10 cellular contexts compared by ENCODE assay signal in the genomic region with DNA sequence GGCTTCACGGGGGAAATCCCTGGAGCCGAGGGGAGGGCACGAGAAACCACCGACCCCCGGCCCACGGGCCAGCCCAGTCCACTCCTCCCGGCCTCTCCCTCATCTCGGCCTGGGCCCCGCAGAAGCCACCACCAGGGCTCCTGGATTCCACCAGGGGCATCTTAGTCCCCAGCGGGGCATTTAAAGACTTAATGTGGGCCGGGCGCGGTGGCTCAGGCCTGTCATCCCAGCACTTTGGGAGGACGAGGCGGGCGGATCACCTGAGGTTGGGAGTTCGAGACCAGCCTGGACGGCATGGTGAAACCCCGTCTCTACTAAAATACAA. TPM values are rescaled to one million over a fixed set of nuclear protein-coding genes. Genes with fewer than 3 reads are reported as not detected.
A peak's percentile ranks its signal among the peaks of the same experiment; 100 is the strongest.
DNase-seq lines count a peak whose midpoint lies in the region; ATAC-seq, FAIRE-seq and TF ChIP-seq lines count a peak whose summit lies in the region.
"Had no signal": no experiment of that assay in that cellular context is flagged by ENCODE, and none has a peak within 500 bp of the region (broad histone marks: within the 10 kb centered on the region; RNA-seq: fewer than 3 reads in every experiment).

No MANE protein-coding gene starts in this region.

- no peak overlapping the region for H2BK20ac ChIP-seq in H1 (ENCODE audit: low read length)

- H4K5ac ChIP-seq in H1 (ENCODE audit: insufficient read length, low read depth, low read length) = no peak overlapping the region

- H3K4me1 ChIP-seq in H1 (replicated peaks in 1 of 4; ENCODE audit: control insufficient read depth in 3 of 4, insufficient read depth in 4 of 4, low read length in 3 of 4) (no peaks in the 10 kb centered on the region), muscle layer of colon (ENCODE audit: insufficient read depth, low read length) (no peaks in the 10 kb centered on the region), uterus (no peaks in the 10 kb centered on the region)

- H3K23me2 ChIP-seq in H1 (ENCODE audit: low read depth, low read length) = peaks cover 3% of the 10 kb centered on the region; the same call in 1 of the 2 replicates

- POLR2A ChIA-PET in H1 (lab: Charles Lee; ENCODE audit: partially characterized antibody) = no interaction called here
- POLR2A ChIA-PET in CD4-positive, alpha-beta T cell (lab: Charles Lee) = no interaction called here

- H2BK5ac ChIP-seq in H1 (ENCODE audit: low read depth, low read length) = no peak overlapping the region

- intact Hi-C loops in uterus (cut with DNase I; ENCODE audit: low total_unique reads) = no loop called here
- intact Hi-C loops in CD4-positive, alpha-beta T cell (cut with DNase I, micrococcal nuclease) = no loop called here

- H3K4me3 ChIP-seq in H1 (ENCODE audit: extremely low read depth in 1 of 4, insufficient read depth in 2 of 4, low read depth in 3 of 4, low read length in 4 of 4) (peak overlapping the region; percentile 53 to 74 (median 68)), muscle layer of colon (ENCODE audit: low read depth in 1 of 2, low read length in 2 of 2) (peak overlapping the region; percentile 45 to 83), uterus (peak overlapping the region; percentile 42 to 44)

- CTCF ChIA-PET in H1 (lab: Charles Lee; ENCODE audit: partially characterized antibody) = no interaction called here
- CTCF ChIA-PET in CD4-positive, alpha-beta T cell (lab: Charles Lee) = no interaction called here

- no peak for ATAC-seq in activated naive CD8-positive, alpha-beta T cell treated with anti-CD3 and anti-CD28 coated beads, Interleukin-2, amount 50 U/mL, for 24 hours
- no peak for ATAC-seq in CD4-positive, alpha-beta T cell (ENCODE audit: poor library complexity)

- H3K4me3 Mint-ChIP-seq in activated naive CD8-positive, alpha-beta T cell = peak overlapping the region; percentile 44
- H3K4me3 Mint-ChIP-seq in activated naive CD8-positive, alpha-beta T cell treated with anti-CD3 and anti-CD28 coated beads, Interleukin-2, amount 50 U/mL, for 24 hours = no peak overlapping the region
- no peak overlapping the region for H3K4me3 Mint-ChIP-seq in CD4-positive, alpha-beta T cell

- peaks cover 31% of the 10 kb centered on the region for H3K4me1 Mint-ChIP-seq in activated naive CD8-positive, alpha-beta T cell (ENCODE audit: low read depth)
- peaks cover 45% of the 10 kb centered on the region for H3K4me1 Mint-ChIP-seq in activated naive CD8-positive, alpha-beta T cell treated with anti-CD3 and anti-CD28 coated beads, Interleukin-2, amount 50 U/mL, for 24 hours
- peaks cover 18% of the 10 kb centered on the region for H3K4me1 Mint-ChIP-seq in CD4-positive, alpha-beta T cell (ENCODE audit: low read depth)

- WGBS in H1 (ENCODE audit: extremely low coverage in 1 of 2, insufficient coverage in 1 of 2, insufficient read length in 1 of 2, insufficient replicate concordance in 2 of 2, low coverage in 1 of 2, low lambda C conversion rate in 2 of 2, missing lambda C conversion rate in 1 of 2), 2 experiments = 71% methylated on average over 13 of the region's 19 CpGs; no CpG with 5 or more reads in 1 of the 2 experiments

- no peak for DNase-seq in activated naive CD8-positive, alpha-beta T cell treated with anti-CD3 and anti-CD28 coated beads, Interleukin-2, amount 50 U/mL, for 24 hours
- no peak for DNase-seq in H1 (ENCODE audit: low read depth in 1 of 2, low spot score in 2 of 2)
- no peak for DNase-seq in uterus
- DNase-seq in NCI-H1930 (lab: John Stamatoyannopoulos, UW) = no peak
- no peak for DNase-seq in activated effector memory CD4-positive, alpha-beta T cell treated with anti-CD3 and anti-CD28 coated beads, Interleukin-2, amount 50 U/mL, for 16 hours
- no peak for DNase-seq in CD4-positive, alpha-beta T cell
- DNase-seq: RPMI8226 had no signal

- no peaks in the 10 kb centered on the region for H3K27me3 Mint-ChIP-seq in activated naive CD8-positive, alpha-beta T cell
- no peaks in the 10 kb centered on the region for H3K27me3 Mint-ChIP-seq in activated naive CD8-positive, alpha-beta T cell treated with anti-CD3 and anti-CD28 coated beads, Interleukin-2, amount 50 U/mL, for 24 hours
- no peaks in the 10 kb centered on the region for H3K27me3 Mint-ChIP-seq in CD4-positive, alpha-beta T cell
- H3K27me3 Mint-ChIP-seq: IgD-negative memory B cell had no signal

- no peak overlapping the region for H2BK12ac ChIP-seq in H1 (ENCODE audit: low read depth, low read length)

- peak overlapping the region; percentile 60; the same call in 1 of the 2 replicates for H3K18ac ChIP-seq in H1 (ENCODE audit: extremely low read depth, low read length)

- H3K56ac ChIP-seq in H1 (replicated peaks; ENCODE audit: insufficient read length, low read depth, low read length) = no peak overlapping the region

- H3K4ac ChIP-seq in H1 (replicated peaks; ENCODE audit: insufficient read length, low read depth, low read length) = no peak overlapping the region

- peak overlapping the region; percentile 80; the same call in 1 of the 2 replicates for H4K8ac ChIP-seq in H1 (ENCODE audit: extremely low read depth, insufficient read depth, low read length)

- TF ChIP-seq EP300 in H1 (IDR thresholded peaks at IDR 0.05; ENCODE audit: borderline replicate concordance in 1 of 2, low read depth in 2 of 2, low read length in 2 of 2) = no peak

- peaks cover 0 to 6% (median 4%) of the 10 kb centered on the region in 4 experiments; a peak in 3 of 7 replicates for H3K27me3 ChIP-seq in H1 (replicated peaks in 1 of 4; ENCODE audit: control insufficient read depth in 3 of 4, extremely low read depth in 1 of 4, insufficient read depth in 3 of 4, low read length in 3 of 4)
- H3K27me3 ChIP-seq in muscle layer of colon (ENCODE audit: control insufficient read depth in 1 of 2, insufficient read depth in 2 of 2, low read length in 2 of 2) = no peaks in the 10 kb centered on the region
- no peaks in the 10 kb centered on the region for H3K27me3 ChIP-seq in uterus
- no peaks in the 10 kb centered on the region for H3K27me3 ChIP-seq in CD4-positive, alpha-beta T cell (ENCODE audit: control insufficient read depth, insufficient read depth, low read length)

- H3K4me2 ChIP-seq in H1 (ENCODE audit: insufficient read depth in 1 of 2, low read depth in 2 of 2, low read length in 2 of 2) = peak overlapping the region; percentile 61 to 99

- H3K9me3 Mint-ChIP-seq in activated naive CD8-positive, alpha-beta T cell (ENCODE audit: low read depth) = no peaks in the 10 kb centered on the region
- no peaks in the 10 kb centered on the region for H3K9me3 Mint-ChIP-seq in activated naive CD8-positive, alpha-beta T cell treated with anti-CD3 and anti-CD28 coated beads, Interleukin-2, amount 50 U/mL, for 24 hours
- H3K9me3 Mint-ChIP-seq in CD4-positive, alpha-beta T cell = no peaks in the 10 kb centered on the region
- H3K9me3 Mint-ChIP-seq: IgD-negative memory B cell had no signal

- H3K36me3 Mint-ChIP-seq in activated naive CD8-positive, alpha-beta T cell = no peaks in the 10 kb centered on the region
- H3K36me3 Mint-ChIP-seq in activated naive CD8-positive, alpha-beta T cell treated with anti-CD3 and anti-CD28 coated beads, Interleukin-2, amount 50 U/mL, for 24 hours (ENCODE audit: low read depth) = no peaks in the 10 kb centered on the region
- no peaks in the 10 kb centered on the region for H3K36me3 Mint-ChIP-seq in CD4-positive, alpha-beta T cell (ENCODE audit: low read depth)

- no peak for TF ChIP-seq RAD21 in H1 (IDR thresholded peaks at IDR 0.05 in 1 of 2, conservative IDR thresholded peaks at IDR 0.05 in 1 of 2; ENCODE audit: low read depth in 2 of 2, low read length in 2 of 2)

- H4K20me1 ChIP-seq in H1 (replicated peaks in 1 of 2; ENCODE audit: control insufficient read depth in 1 of 2, insufficient read depth in 2 of 2, low read length in 2 of 2) = no peaks in the 10 kb centered on the region

- TF ChIP-seq POLR2A in H1 (IDR thresholded peaks at IDR 0.05; ENCODE audit: control extremely low read depth in 1 of 2, low read depth in 2 of 2, low read length in 2 of 2) = no peak
- no peak for TF ChIP-seq POLR2A in uterus (IDR thresholded peaks at IDR 0.05)

- H3K27ac Mint-ChIP-seq in activated naive CD8-positive, alpha-beta T cell = no peak overlapping the region
- no peak overlapping the region for H3K27ac Mint-ChIP-seq in activated naive CD8-positive, alpha-beta T cell treated with anti-CD3 and anti-CD28 coated beads, Interleukin-2, amount 50 U/mL, for 24 hours
- no peak overlapping the region for H3K27ac Mint-ChIP-seq in CD4-positive, alpha-beta T cell

- H3K79me1 ChIP-seq in H1 (ENCODE audit: low read depth, low read length) = no peaks in the 10 kb centered on the region

- no peak overlapping the region for H2AK5ac ChIP-seq in H1 (ENCODE audit: low read depth, low read length)

- H3K79me2 ChIP-seq in H1 (ENCODE audit: control insufficient read depth in 1 of 2, insufficient read depth in 2 of 2, low read length in 2 of 2) = no peaks in the 10 kb centered on the region

- no peaks in the 10 kb centered on the region for H3K36me3 ChIP-seq in H1 (ENCODE audit: control insufficient read depth in 2 of 4, insufficient read depth in 4 of 4, low read length in 3 of 4)
- H3K36me3 ChIP-seq in muscle layer of colon (ENCODE audit: insufficient read depth, low read length) = no peaks in the 10 kb centered on the region
- no peaks in the 10 kb centered on the region for H3K36me3 ChIP-seq in uterus

- H3K27ac ChIP-seq in H1 (ENCODE audit: low read depth, low read length) (no peak overlapping the region), muscle layer of colon (ENCODE audit: low read depth, low read length) (peak overlapping the region; percentile 34), uterus (peak overlapping the region; percentile 69 to 70)
- H3K27ac ChIP-seq in CD4-positive, alpha-beta T cell (ENCODE audit: low read depth, low read length) = no peak overlapping the region

- no peak overlapping the region for H3K23ac ChIP-seq in H1 (ENCODE audit: insufficient read length)

- H2BK120ac ChIP-seq in H1 (replicated peaks; ENCODE audit: low read depth, low read length) = no peak overlapping the region

- H3K9ac ChIP-seq in H1 (replicated peaks in 1 of 4; ENCODE audit: extremely low read depth in 1 of 4, low read depth in 3 of 4, low read length in 3 of 4) (peak overlapping the region in 2 of 4 experiments; percentile 38 to 50; a peak in 2 of 7 replicates), muscle layer of colon (ENCODE audit: low read length) (peak overlapping the region; percentile 21)

- no peak for FAIRE-seq in H1 (lab: Jason Lieb, UNC)

- no peak overlapping the region for H3K14ac ChIP-seq in H1 (ENCODE audit: insufficient read length)

- no peak overlapping the region for H2BK15ac ChIP-seq in H1 (ENCODE audit: low read length)

- H4K91ac ChIP-seq in H1 (replicated peaks; ENCODE audit: insufficient read length, low read length) = no peak overlapping the region

- H2AFZ ChIP-seq in H1 (ENCODE audit: low read length) = peak overlapping the region; percentile 70

- no peaks in the 10 kb centered on the region for H3K9me3 ChIP-seq in H1 (ENCODE audit: insufficient read depth in 2 of 2, low read depth in 1 of 2, low read length in 1 of 2)
- no peaks in the 10 kb centered on the region for H3K9me3 ChIP-seq in muscle layer of colon (ENCODE audit: low read length)
- no peaks in the 10 kb centered on the region for H3K9me3 ChIP-seq in uterus
- H3K9me3 ChIP-seq in CD4-positive, alpha-beta T cell (ENCODE audit: control insufficient read depth, low read length) = no peaks in the 10 kb centered on the region

- TF ChIP-seq CTCF in H1 (IDR thresholded peaks at IDR 0.05; ENCODE audit: control extremely low read depth in 1 of 3, insufficient read depth in 1 of 3, low read depth in 1 of 3, low read length in 3 of 3) = no peak
- no peak for TF ChIP-seq CTCF in uterus (IDR thresholded peaks at IDR 0.05)
- no peak for TF ChIP-seq CTCF in CD4-positive, alpha-beta T cell (IDR thresholded peaks at IDR 0.05)

RNA-seq across cellular contexts. Expression of a gene that starts 24.1 kb away (rescaled TPM):
- 41.4 and 44.8 TPM in 2 replicates for total RNA-seq in H1 (2021; fragmentation: NEBNext Ultra II Directional; extraction: Animal tissue kit (Norgen Biotek cat#: 25700))
- 47.2 and 68.0 TPM in 2 replicates for polyA plus RNA-seq in H1 (2011; rRNA removed)
- polyA plus RNA-seq in H1 (2011; cell fraction: cytosol; rRNA removed) = 42.5 TPM
- polyA plus RNA-seq in H1 (2011; cell fraction: nucleus; rRNA removed) = 102 TPM
- polyA plus RNA-seq in H1 (2012, experiment 1 of 2) = 25.2 to 40.6 TPM (median 35.7 TPM) in 4 replicates
- polyA plus RNA-seq in H1 (2012, experiment 2 of 2) = 13.2 TPM
- 21.3 TPM for polyA plus RNA-seq in H1 (2013, experiment 1 of 2)
- polyA plus RNA-seq in H1 (2013, experiment 2 of 2) = 20.9 TPM
- 25.8 and 37.2 TPM in 2 replicates for polyA minus RNA-seq in H1 (2011; rRNA and poly(A)+ RNA removed)
- 27.9 TPM for polyA minus RNA-seq in H1 (2011; cell fraction: cytosol; rRNA and poly(A)+ RNA removed)
- 34.7 TPM for polyA minus RNA-seq in H1 (2011; cell fraction: nucleus; rRNA and poly(A)+ RNA removed)
- total RNA-seq in uterus = 100 to 1,000 TPM in 2 of 4 donors, 10 to 100 TPM in 2; 35.4 to 192 (median 138) TPM
- 10 to 100 TPM; 72.4 to 74.8 TPM for total RNA-seq in CD4-positive, alpha-beta T cell

Comparison
In these comparisons a context has a peak if more than half of its experiments do, and no peak if none do; other contexts are left out.
1. H3K27ac ChIP-seq: peak in muscle layer of colon (single experiment) and uterus (2 of 2); none in H1 (single experiment) and CD4-positive, alpha-beta T cell (single experiment).
2. Peak in every context shown above with its lines, with median percentiles within 50 percentile points of each other: H3K4me3 ChIP-seq.